ENCODE assay signal across 17 cellular contexts in genomic region chr3:128369881-128370642, GRCh38.
DNase-seq lines count a peak whose midpoint lies in the region; ATAC-seq and TF ChIP-seq lines count a peak whose summit lies in the region.
"Had no signal": no experiment of that assay in that cellular context is flagged by ENCODE, and none has a peak within 500 bp of the region (broad histone marks: within the 10 kb centered on the region; RNA-seq: fewer than 3 reads in every experiment).

No MANE protein-coding gene starts in this region.

- ATAC-seq in GM21619 (IDR thresholded peaks at IDR 0.05; ENCODE audit: unreplicated experiment): peak; percentile 58
- ATAC-seq: right lobe of liver had no signal

- H3K4me3 Mint-ChIP-seq in endodermal cell: no peak overlapping the region
- H3K4me3 Mint-ChIP-seq: activated CD4-positive, alpha-beta T cell treated with anti-CD3 and anti-CD28 coated beads, Interleukin-2, amount 10 ng/mL, durations not matched to agents 24 days and 14 days had no signal

- H3K4me1 Mint-ChIP-seq in endodermal cell: peaks cover 16% of the 10 kb centered on the region

- no peak overlapping the region for H3K27ac ChIP-seq in endodermal cell (ENCODE audit: low read depth, low read length)
- H3K27ac ChIP-seq: epithelial cell of prostate, HL-60, right lobe of liver, testis had no signal

- no peaks in the 10 kb centered on the region for H3K27me3 ChIP-seq in endodermal cell (ENCODE audit: control insufficient read depth, insufficient read depth, low read length, poor library complexity, severe bottlenecking)
- H3K27me3 ChIP-seq: right lobe of liver, testis had no signal

- no peaks in the 10 kb centered on the region for H3K9me3 Mint-ChIP-seq in endodermal cell
- H3K9me3 Mint-ChIP-seq: activated CD4-positive, alpha-beta T cell treated with anti-CD3 and anti-CD28 coated beads, Interleukin-2, amount 10 ng/mL, durations not matched to agents 24 days and 14 days had no signal

- TF ChIP-seq POLR2A in NB4 (IDR thresholded peaks at IDR 0.05; ENCODE audit: extremely low read depth, insufficient read length): no peak

- no peak for TF ChIP-seq CTCF in NB4 (IDR thresholded peaks at IDR 0.05; ENCODE audit: low read depth, low read length)
- TF ChIP-seq CTCF in endodermal cell (conservative IDR thresholded peaks at IDR 0.05): peak; percentile 54
- peak; percentile 8 for TF ChIP-seq CTCF in retinal pigment epithelial cell (conservative IDR thresholded peaks at IDR 0.05; ENCODE audit: low read depth, low read length)

- peaks cover 3% of the 10 kb centered on the region for H3K36me3 Mint-ChIP-seq in endodermal cell (ENCODE audit: low read depth)

- no peak overlapping the region for H3K4me3 ChIP-seq in NB4 (ENCODE audit: low read depth, low read length)
- H3K4me3 ChIP-seq in endodermal cell (ENCODE audit: low read length): no peak overlapping the region
- H3K4me3 ChIP-seq in retinal pigment epithelial cell (ENCODE audit: low read length): no peak overlapping the region
- H3K4me3 ChIP-seq: right lobe of liver, testis had no signal

- no peaks in the 10 kb centered on the region for H3K27me3 Mint-ChIP-seq in endodermal cell (ENCODE audit: insufficient read depth)
- H3K27me3 Mint-ChIP-seq: activated CD4-positive, alpha-beta T cell treated with anti-CD3 and anti-CD28 coated beads, Interleukin-2, amount 10 ng/mL, durations not matched to agents 24 days and 14 days had no signal

- H3K9me3 ChIP-seq in endodermal cell (ENCODE audit: control insufficient read depth, low read length): no peaks in the 10 kb centered on the region
- H3K9me3 ChIP-seq: right lobe of liver, testis had no signal

- no peak overlapping the region for H3K9ac ChIP-seq in endodermal cell (ENCODE audit: extremely low read depth, low read length, poor library complexity, severe bottlenecking)

- peak; percentile 64 for DNase-seq in NB4 (ENCODE audit: low read depth)
- no peak for DNase-seq in endodermal cell
- DNase-seq in retinal pigment epithelial cell (ENCODE audit: low read depth): no peak
- DNase-seq in DMS153 treated with DMSO at 0.1 percent for 48 hours (lab: John Stamatoyannopoulos, UW; ENCODE audit: unreplicated experiment): no peak
- DNase-seq in nucleus accumbens (lab: John Stamatoyannopoulos, UW): no peak
- no peak for DNase-seq in NCI-H1092 treated with DMSO at 0.1 percent for 48 hours (lab: John Stamatoyannopoulos, UW)
- DNase-seq in NCI-H1092 (lab: John Stamatoyannopoulos, UW): no peak
- DNase-seq: activated CD4-positive, alpha-beta T cell treated with anti-CD3 and anti-CD28 coated beads, Interleukin-2, amount 10 ng/mL, durations not matched to agents 24 days and 14 days; activated effector memory CD4-positive, alpha-beta T cell treated with anti-CD3 and anti-CD28 coated beads, Interleukin-2, amount 50 U/mL, for 16 hours; Calu3; MV-4-11; NCI-H748 treated with DMSO at 0.1 percent for 48 hours had no signal

- WGBS in endodermal cell (ENCODE audit: insufficient coverage in 1 of 2, insufficient read length in 1 of 2), 2 experiments: 87 to 91% methylated on average over 5 to 10 of the region's 10 CpGs

- peaks cover 3% of the 10 kb centered on the region for H3K4me1 ChIP-seq in endodermal cell (ENCODE audit: control insufficient read depth, insufficient read depth, low read length)
- H3K4me1 ChIP-seq: right lobe of liver had no signal

- no peak overlapping the region for H3K27ac Mint-ChIP-seq in endodermal cell
- H3K27ac Mint-ChIP-seq: activated CD4-positive, alpha-beta T cell treated with anti-CD3 and anti-CD28 coated beads, Interleukin-2, amount 10 ng/mL, durations not matched to agents 24 days and 14 days had no signal

- H3K36me3 ChIP-seq in endodermal cell (ENCODE audit: control insufficient read depth, insufficient read depth, low read length): no peaks in the 10 kb centered on the region
- H3K36me3 ChIP-seq: right lobe of liver had no signal
